ENCODE assay signal across 15 cellular contexts in the genomic region with DNA sequence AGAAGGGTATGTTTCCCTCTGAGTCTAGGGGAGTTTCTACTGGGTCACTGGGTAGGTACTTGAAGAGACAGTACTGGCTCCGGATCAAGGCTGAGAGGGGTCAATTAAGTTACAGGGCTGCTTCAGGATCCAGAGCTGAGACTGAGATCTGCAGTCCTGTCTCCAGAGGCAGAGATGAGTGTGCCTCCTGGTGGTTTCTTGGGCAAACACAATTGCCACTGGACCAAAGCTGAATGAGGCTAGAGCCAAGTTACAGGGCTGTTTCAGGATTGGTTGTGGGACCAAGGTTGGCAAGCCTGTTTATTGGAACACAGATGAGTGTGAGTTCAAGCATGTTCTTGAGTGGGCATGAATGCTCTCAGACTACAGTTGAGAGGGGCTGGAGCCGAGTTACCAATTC.
A peak's percentile ranks its signal among the peaks of the same experiment; 100 is the strongest.
DNase-seq lines count a peak whose midpoint lies in the region; TF ChIP-seq lines count a peak whose summit lies in the region.
"Had no signal": no experiment of that assay in that cellular context is flagged by ENCODE, and none has a peak within 500 bp of the region (broad histone marks: within the 10 kb centered on the region; RNA-seq: fewer than 3 reads in every experiment).

No MANE protein-coding gene starts in this region.

- DNase-seq in GM12865 (ENCODE audit: low read depth) (peak; percentile 0), NB4 (ENCODE audit: low read depth) (no peak), dermis blood vessel endothelial cell (peak; percentile 7), pulmonary artery endothelial cell (ENCODE audit: low read depth, low spot score) (peak; percentile 4), amniotic stem cell (lab: John Stamatoyannopoulos, UW) (no peak), putamen (ENCODE audit: low spot score) (no peak), hepatic stellate cell (ENCODE audit: low spot score) (no peak)
- DNase-seq: activated CD4-positive, alpha-beta memory T cell treated with anti-CD3 and anti-CD28 coated beads for 36 hours; activated naive CD8-positive, alpha-beta T cell treated with anti-CD3 and anti-CD28 coated beads, Interleukin-2, amount 50 U/mL, for 24 hours; activated T-cell treated with anti-CD3 and anti-CD28 coated beads, Interleukin-2, amount 50 U/mL, for 48 hours; cerebellar nuclear complex; NCI-H1436 treated with DMSO at 0.1 percent for 48 hours; NCI-H524 treated with DMSO at 0.1 percent for 48 hours; PC-9; right cardiac atrium had no signal

- TF ChIP-seq CTCF in GM12865 (IDR thresholded peaks at IDR 0.05; ENCODE audit: insufficient read depth, low read depth, low read length, missing control alignments), result no peak
- TF ChIP-seq CTCF in NB4 (IDR thresholded peaks at IDR 0.05; ENCODE audit: low read depth, low read length), result peak; percentile 12

- H3K4me3 ChIP-seq in GM12865 (ENCODE audit: low read depth, low read length) (no peak overlapping the region), NB4 (ENCODE audit: low read depth, low read length) (no peak overlapping the region)
- H3K4me3 ChIP-seq: PC-9 had no signal

- no peak for TF ChIP-seq POLR2A in NB4 (IDR thresholded peaks at IDR 0.05; ENCODE audit: extremely low read depth, insufficient read length)

Comparison
In these comparisons a context has a peak if more than half of its experiments do, and no peak if none do; other contexts are left out.
1. DNase-seq: peak in GM12865 (single experiment), dermis blood vessel endothelial cell (single experiment) and pulmonary artery endothelial cell (single experiment); none in NB4 (single experiment), amniotic stem cell (single experiment), putamen (single experiment) and hepatic stellate cell (single experiment).